ENCODE assay signal across 1 cellular context in genomic region chr19:4539697-4540581, GRCh38.
A peak's percentile ranks its signal among the peaks of the same experiment; 100 is the strongest.
TF ChIP-seq lines count a peak whose summit lies in the region.

TSS of gene LRG1 (minus strand) at chr19:4540036. CDS start at chr19:4540013, 23 bp downstream.

TF ChIP-seq in HepG2, 621 proteins besides CTCF, POLR2A, EP300 and RAD21 (continued from another document and continues in another):
- TF ChIP-seq, protein P1, sequence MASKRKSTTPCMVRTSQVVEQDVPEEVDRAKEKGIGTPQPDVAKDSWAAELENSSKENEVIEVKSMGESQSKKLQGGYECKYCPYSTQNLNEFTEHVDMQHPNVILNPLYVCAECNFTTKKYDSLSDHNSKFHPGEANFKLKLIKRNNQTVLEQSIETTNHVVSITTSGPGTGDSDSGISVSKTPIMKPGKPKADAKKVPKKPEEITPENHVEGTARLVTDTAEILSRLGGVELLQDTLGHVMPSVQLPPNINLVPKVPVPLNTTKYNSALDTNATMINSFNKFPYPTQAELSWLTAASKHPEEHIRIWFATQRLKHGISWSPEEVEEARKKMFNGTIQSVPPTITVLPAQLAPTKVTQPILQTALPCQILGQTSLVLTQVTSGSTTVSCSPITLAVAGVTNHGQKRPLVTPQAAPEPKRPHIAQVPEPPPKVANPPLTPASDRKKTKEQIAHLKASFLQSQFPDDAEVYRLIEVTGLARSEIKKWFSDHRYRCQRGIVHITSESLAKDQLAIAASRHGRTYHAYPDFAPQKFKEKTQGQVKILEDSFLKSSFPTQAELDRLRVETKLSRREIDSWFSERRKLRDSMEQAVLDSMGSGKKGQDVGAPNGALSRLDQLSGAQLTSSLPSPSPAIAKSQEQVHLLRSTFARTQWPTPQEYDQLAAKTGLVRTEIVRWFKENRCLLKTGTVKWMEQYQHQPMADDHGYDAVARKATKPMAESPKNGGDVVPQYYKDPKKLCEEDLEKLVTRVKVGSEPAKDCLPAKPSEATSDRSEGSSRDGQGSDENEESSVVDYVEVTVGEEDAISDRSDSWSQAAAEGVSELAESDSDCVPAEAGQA (IDR thresholded peaks at IDR 0.05; ENCODE audit: low read depth) = no peak
- TF ChIP-seq, protein P1 (CRISPR knock-in tag; IDR thresholded peaks at IDR 0.05; ENCODE audit: borderline replicate concordance) = no peak
- TF ChIP-seq TFDP2 (CRISPR knock-in tag; IDR thresholded peaks at IDR 0.05) (0 out of 2 replicates have a peak, but pooled peaks have one; percentile 15), CBX5 (CRISPR knock-in tag; IDR thresholded peaks at IDR 0.05; ENCODE audit: borderline replicate concordance) (peak; percentile 33; the same call in 1 of the 2 replicates), THAP9 (CRISPR knock-in tag; IDR thresholded peaks at IDR 0.05; ENCODE audit: borderline replicate concordance) (peak; percentile 47; the same call in 1 of the 2 replicates), ARNT2 (CRISPR knock-in tag; IDR thresholded peaks at IDR 0.05; ENCODE audit: low read depth) (peak; percentile 30; the same call in 1 of the 2 replicates), ZNF431 (CRISPR knock-in tag; IDR thresholded peaks at IDR 0.05; ENCODE audit: borderline replicate concordance, low read depth) (no peak), ZNF644 (CRISPR knock-in tag; IDR thresholded peaks at IDR 0.05; ENCODE audit: low read depth) (0 out of 2 replicates have a peak, but pooled peaks have one; percentile 11), AKAP8 (CRISPR knock-in tag; IDR thresholded peaks at IDR 0.05) (no peak), ETV6 (CRISPR knock-in tag; conservative IDR thresholded peaks at IDR 0.05) (peak; percentile 97), ZNF746 (CRISPR knock-in tag; IDR thresholded peaks at IDR 0.05) (peak; percentile 61; the same call in 1 of the 2 replicates), NFIC (IDR thresholded peaks at IDR 0.05; ENCODE audit: low read length) (peak; percentile 52; the same call in 1 of the 2 replicates), ZNF709 (CRISPR knock-in tag; IDR thresholded peaks at IDR 0.05) (no peak), CHD4 (IDR thresholded peaks at IDR 0.05; ENCODE audit: borderline replicate concordance, low read length) (peak; percentile 84; the same call in 1 of the 2 replicates), TCF12 (IDR thresholded peaks at IDR 0.05) (no peak), TCF12 (CRISPR knock-in tag; IDR thresholded peaks at IDR 0.05) (no peak), RXRB (CRISPR knock-in tag; IDR thresholded peaks at IDR 0.05; ENCODE audit: borderline replicate concordance) (peak; percentile 81), ATAD3A (CRISPR knock-in tag; IDR thresholded peaks at IDR 0.05) (no peak), ZKSCAN1 (IDR thresholded peaks at IDR 0.05; ENCODE audit: low read length) (no peak), MYC (CRISPR knock-in tag; IDR thresholded peaks at IDR 0.05; ENCODE audit: borderline replicate concordance) (peak; percentile 58; the same call in 1 of the 2 replicates), TEAD3 (CRISPR knock-in tag; optimal IDR thresholded peaks at IDR 0.05; ENCODE audit: borderline replicate concordance) (peak; percentile 40), GLI4 (CRISPR knock-in tag; IDR thresholded peaks at IDR 0.05; ENCODE audit: borderline replicate concordance) (0 out of 2 replicates have a peak, but pooled peaks have one; percentile 46), TARDBP (CRISPR knock-in tag; IDR thresholded peaks at IDR 0.05) (peak; percentile 44), ELF4 (CRISPR knock-in tag; IDR thresholded peaks at IDR 0.05; ENCODE audit: borderline replicate concordance) (no peak), HIVEP1 (CRISPR knock-in tag; IDR thresholded peaks at IDR 0.05) (peak; percentile 83; the same call in 1 of the 2 replicates), KLF6 (CRISPR knock-in tag; IDR thresholded peaks at IDR 0.05) (peak; percentile 47; the same call in 1 of the 2 replicates), BORCS8-MEF2B (CRISPR knock-in tag; IDR thresholded peaks at IDR 0.05) (peak; percentile 71; the same call in 1 of the 2 replicates), ZNF30 (CRISPR knock-in tag; IDR thresholded peaks at IDR 0.05) (no peak), RXRA (CRISPR knock-in tag; IDR thresholded peaks at IDR 0.05) (peak; percentile 78), HDAC1 (CRISPR knock-in tag; IDR thresholded peaks at IDR 0.05) (no peak), PRMT3 (CRISPR knock-in tag; IDR thresholded peaks at IDR 0.05; ENCODE audit: borderline replicate concordance, low read depth) (peak; percentile 39; the same call in 1 of the 2 replicates), ZEB1 (IDR thresholded peaks at IDR 0.05; ENCODE audit: insufficient replicate concordance, low read depth) (peak; percentile 70), MEF2D (CRISPR knock-in tag; IDR thresholded peaks at IDR 0.05) (peak; percentile 77; the same call in 1 of the 2 replicates), ELF1 (CRISPR knock-in tag; IDR thresholded peaks at IDR 0.05) (peak; percentile 80), NONO (IDR thresholded peaks at IDR 0.05) (no peak), NONO (CRISPR knock-in tag; conservative IDR thresholded peaks at IDR 0.05) (peak; percentile 53; the same call in 1 of the 2 replicates)
- TF ChIP-seq, protein P2, sequence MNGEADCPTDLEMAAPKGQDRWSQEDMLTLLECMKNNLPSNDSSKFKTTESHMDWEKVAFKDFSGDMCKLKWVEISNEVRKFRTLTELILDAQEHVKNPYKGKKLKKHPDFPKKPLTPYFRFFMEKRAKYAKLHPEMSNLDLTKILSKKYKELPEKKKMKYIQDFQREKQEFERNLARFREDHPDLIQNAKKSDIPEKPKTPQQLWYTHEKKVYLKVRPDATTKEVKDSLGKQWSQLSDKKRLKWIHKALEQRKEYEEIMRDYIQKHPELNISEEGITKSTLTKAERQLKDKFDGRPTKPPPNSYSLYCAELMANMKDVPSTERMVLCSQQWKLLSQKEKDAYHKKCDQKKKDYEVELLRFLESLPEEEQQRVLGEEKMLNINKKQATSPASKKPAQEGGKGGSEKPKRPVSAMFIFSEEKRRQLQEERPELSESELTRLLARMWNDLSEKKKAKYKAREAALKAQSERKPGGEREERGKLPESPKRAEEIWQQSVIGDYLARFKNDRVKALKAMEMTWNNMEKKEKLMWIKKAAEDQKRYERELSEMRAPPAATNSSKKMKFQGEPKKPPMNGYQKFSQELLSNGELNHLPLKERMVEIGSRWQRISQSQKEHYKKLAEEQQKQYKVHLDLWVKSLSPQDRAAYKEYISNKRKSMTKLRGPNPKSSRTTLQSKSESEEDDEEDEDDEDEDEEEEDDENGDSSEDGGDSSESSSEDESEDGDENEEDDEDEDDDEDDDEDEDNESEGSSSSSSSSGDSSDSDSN (CRISPR knock-in tag; IDR thresholded peaks at IDR 0.05) = peak; percentile 39; the same call in 1 of the 2 replicates
- TF ChIP-seq, protein P3, sequence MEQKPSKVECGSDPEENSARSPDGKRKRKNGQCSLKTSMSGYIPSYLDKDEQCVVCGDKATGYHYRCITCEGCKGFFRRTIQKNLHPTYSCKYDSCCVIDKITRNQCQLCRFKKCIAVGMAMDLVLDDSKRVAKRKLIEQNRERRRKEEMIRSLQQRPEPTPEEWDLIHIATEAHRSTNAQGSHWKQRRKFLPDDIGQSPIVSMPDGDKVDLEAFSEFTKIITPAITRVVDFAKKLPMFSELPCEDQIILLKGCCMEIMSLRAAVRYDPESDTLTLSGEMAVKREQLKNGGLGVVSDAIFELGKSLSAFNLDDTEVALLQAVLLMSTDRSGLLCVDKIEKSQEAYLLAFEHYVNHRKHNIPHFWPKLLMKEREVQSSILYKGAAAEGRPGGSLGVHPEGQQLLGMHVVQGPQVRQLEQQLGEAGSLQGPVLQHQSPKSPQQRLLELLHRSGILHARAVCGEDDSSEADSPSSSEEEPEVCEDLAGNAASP (CRISPR knock-in tag; IDR thresholded peaks at IDR 0.05; ENCODE audit: borderline replicate concordance) = 0 out of 2 replicates have a peak, but pooled peaks have one; percentile 45
- TF ChIP-seq, protein P4, sequence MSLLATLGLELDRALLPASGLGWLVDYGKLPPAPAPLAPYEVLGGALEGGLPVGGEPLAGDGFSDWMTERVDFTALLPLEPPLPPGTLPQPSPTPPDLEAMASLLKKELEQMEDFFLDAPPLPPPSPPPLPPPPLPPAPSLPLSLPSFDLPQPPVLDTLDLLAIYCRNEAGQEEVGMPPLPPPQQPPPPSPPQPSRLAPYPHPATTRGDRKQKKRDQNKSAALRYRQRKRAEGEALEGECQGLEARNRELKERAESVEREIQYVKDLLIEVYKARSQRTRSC (CRISPR knock-in tag; IDR thresholded peaks at IDR 0.05; ENCODE audit: low read depth) = no peak
- TF ChIP-seq, protein P5, sequence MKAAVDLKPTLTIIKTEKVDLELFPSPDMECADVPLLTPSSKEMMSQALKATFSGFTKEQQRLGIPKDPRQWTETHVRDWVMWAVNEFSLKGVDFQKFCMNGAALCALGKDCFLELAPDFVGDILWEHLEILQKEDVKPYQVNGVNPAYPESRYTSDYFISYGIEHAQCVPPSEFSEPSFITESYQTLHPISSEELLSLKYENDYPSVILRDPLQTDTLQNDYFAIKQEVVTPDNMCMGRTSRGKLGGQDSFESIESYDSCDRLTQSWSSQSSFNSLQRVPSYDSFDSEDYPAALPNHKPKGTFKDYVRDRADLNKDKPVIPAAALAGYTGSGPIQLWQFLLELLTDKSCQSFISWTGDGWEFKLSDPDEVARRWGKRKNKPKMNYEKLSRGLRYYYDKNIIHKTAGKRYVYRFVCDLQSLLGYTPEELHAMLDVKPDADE (CRISPR knock-in tag; IDR thresholded peaks at IDR 0.05) = no peak
- TF ChIP-seq, protein P6, sequence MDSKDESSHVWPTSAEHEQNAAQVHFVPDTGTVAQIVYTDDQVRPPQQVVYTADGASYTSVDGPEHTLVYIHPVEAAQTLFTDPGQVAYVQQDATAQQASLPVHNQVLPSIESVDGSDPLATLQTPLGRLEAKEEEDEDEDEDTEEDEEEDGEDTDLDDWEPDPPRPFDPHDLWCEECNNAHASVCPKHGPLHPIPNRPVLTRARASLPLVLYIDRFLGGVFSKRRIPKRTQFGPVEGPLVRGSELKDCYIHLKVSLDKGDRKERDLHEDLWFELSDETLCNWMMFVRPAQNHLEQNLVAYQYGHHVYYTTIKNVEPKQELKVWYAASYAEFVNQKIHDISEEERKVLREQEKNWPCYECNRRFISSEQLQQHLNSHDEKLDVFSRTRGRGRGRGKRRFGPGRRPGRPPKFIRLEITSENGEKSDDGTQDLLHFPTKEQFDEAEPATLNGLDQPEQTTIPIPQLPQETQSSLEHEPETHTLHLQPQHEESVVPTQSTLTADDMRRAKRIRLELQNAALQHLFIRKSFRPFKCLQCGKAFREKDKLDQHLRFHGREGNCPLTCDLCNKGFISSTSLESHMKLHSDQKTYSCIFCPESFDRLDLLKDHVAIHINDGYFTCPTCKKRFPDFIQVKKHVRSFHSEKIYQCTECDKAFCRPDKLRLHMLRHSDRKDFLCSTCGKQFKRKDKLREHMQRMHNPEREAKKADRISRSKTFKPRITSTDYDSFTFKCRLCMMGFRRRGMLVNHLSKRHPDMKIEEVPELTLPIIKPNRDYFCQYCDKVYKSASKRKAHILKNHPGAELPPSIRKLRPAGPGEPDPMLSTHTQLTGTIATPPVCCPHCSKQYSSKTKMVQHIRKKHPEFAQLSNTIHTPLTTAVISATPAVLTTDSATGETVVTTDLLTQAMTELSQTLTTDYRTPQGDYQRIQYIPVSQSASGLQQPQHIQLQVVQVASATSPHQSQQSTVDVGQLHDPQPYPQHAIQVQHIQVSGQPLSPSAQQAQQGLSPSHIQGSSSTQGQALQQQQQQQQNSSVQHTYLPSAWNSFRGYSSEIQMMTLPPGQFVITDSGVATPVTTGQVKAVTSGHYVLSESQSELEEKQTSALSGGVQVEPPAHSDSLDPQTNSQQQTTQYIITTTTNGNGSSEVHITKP (CRISPR knock-in tag; IDR thresholded peaks at IDR 0.05; ENCODE audit: low read depth) = peak; percentile 73; the same call in 1 of the 2 replicates
